8 cellular contexts compared by ENCODE assay signal in genomic region chr6:710601-711571, GRCh38. TPM values are rescaled to one million over a fixed set of nuclear protein-coding genes. Genes with fewer than 3 reads are reported as not detected.
DNase-seq lines count a peak whose midpoint lies in the region; ATAC-seq and TF ChIP-seq lines count a peak whose summit lies in the region.

No MANE protein-coding gene starts in this region.

- intact Hi-C loops in left colon (cut with DNase I, micrococcal nuclease) = no loop called here

- DNase-seq in activated CD4-positive, alpha-beta T cell treated with anti-CD3 and anti-CD28 coated beads for 24 hours (ENCODE audit: low read depth in 2 of 2) = peak; percentile 24 to 32
- DNase-seq in choroid plexus epithelial cell (ENCODE audit: low read depth) (peak; percentile 88), left colon (peak; percentile 39 to 53), cortex of kidney (lab: John Stamatoyannopoulos, UW) (no peak)
- DNase-seq in stimulated activated CD4-positive, alpha-beta T cell treated with anti-CD3 and anti-CD28 coated beads, Interleukin-1b, Interleukin-23, amount 100 ng/mL, for 4 hours (ENCODE audit: low read depth in 2 of 2) = peak; percentile 37

- TF ChIP-seq CTCF in KMS-11 (conservative IDR thresholded peaks at IDR 0.05; ENCODE audit: low read depth, low read length) (no peak), choroid plexus epithelial cell (conservative IDR thresholded peaks at IDR 0.05; ENCODE audit: low read depth, low read length) (no peak)

- H3K79me2 ChIP-seq in KMS-11 (ENCODE audit: insufficient read depth, low read depth) = no peaks in the 10 kb centered on the region

- H2AFZ ChIP-seq in KMS-11 (ENCODE audit: low read depth) = peak overlapping the region; percentile 96

- H3K4me3 ChIP-seq in KMS-11 (IDR thresholded peaks at IDR 0.05; ENCODE audit: insufficient read depth, low read depth, low read length) = peak overlapping the region; percentile 61
- H3K4me3 ChIP-seq in choroid plexus epithelial cell (ENCODE audit: low read depth, low read length) = peak overlapping the region; percentile 82

- H3K27ac ChIP-seq in KMS-11 = peak overlapping the region; percentile 94

- H3K4me1 ChIP-seq in ES-I3 (ENCODE audit: insufficient read depth, low read length) (peaks cover 5% of the 10 kb centered on the region; the same call in 1 of the 2 replicates), KMS-11 (ENCODE audit: low read depth, poor library complexity, severe bottlenecking) (peaks cover 17% of the 10 kb centered on the region)

- peak overlapping the region; percentile 72 for H3K9ac ChIP-seq in ES-I3 (ENCODE audit: low read depth, low read length)
- peak overlapping the region; percentile 96 for H3K9ac ChIP-seq in KMS-11

- no peaks in the 10 kb centered on the region for H4K20me1 ChIP-seq in KMS-11 (ENCODE audit: insufficient read depth)

- ATAC-seq in GM21529 (IDR thresholded peaks at IDR 0.05; ENCODE audit: unreplicated experiment) = peak; percentile 85
- ATAC-seq in left colon = peak; percentile 82

- no peaks in the 10 kb centered on the region for H3K27me3 ChIP-seq in KMS-11 (ENCODE audit: insufficient read depth, low read depth)

- H3K9me3 ChIP-seq in ES-I3 (ENCODE audit: control insufficient read depth, insufficient read depth, low read length) = no peaks in the 10 kb centered on the region

- H3K36me3 ChIP-seq in ES-I3 (ENCODE audit: insufficient read depth, low read length) (no peaks in the 10 kb centered on the region), KMS-11 (ENCODE audit: insufficient read depth) (no peaks in the 10 kb centered on the region)

- H3K4me2 ChIP-seq in KMS-11 = peak overlapping the region; percentile 94

RNA-seq across cellular contexts. Expression of gene EXOC2, which starts 17.9 kb away (rescaled TPM):
- total RNA-seq in left colon = 10 to 100 TPM; 13.9 to 17.6 TPM

RNA-seq across cellular contexts. Expression of gene HUS1B, which starts 54.0 kb away (rescaled TPM):
- under 1 TPM; 0.34 to 0.95 TPM for total RNA-seq in left colon
